Comparison of ENCODE assay signal across 26 cellular contexts in the genomic region with DNA sequence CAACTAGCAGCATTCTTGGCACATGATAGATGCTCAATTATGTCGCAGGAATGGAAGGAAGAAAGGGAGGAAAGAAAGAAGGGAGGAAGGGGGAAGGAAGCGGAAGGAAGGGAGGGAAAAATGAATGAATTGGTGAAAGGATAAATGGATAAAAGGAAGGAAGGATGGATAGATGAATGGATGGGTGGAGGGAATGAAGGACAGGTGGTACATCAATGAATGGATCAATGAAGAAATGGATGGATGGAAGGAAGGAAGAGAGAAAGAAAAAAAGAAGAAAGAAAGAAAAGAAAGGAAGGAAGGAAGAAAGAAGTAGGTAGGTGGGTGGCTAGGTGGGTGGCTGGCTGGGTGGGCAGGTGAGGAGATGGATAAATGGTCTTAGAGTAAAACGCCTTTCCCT. TPM values are rescaled to one million over a fixed set of nuclear protein-coding genes. Genes with fewer than 3 reads are reported as not detected.
"Had no signal": no experiment of that assay in that cellular context is flagged by ENCODE, and none has a peak within 500 bp of the region (broad histone marks: within the 10 kb centered on the region; RNA-seq: fewer than 3 reads in every experiment).

No MANE protein-coding gene starts in this region.

- H3K36me3 ChIP-seq: left ventricle myocardium inferior, ovary, right atrium auricular region, stomach, thyroid gland, transverse colon, upper lobe of left lung had no signal

- H3K4me3 ChIP-seq: hepatocyte, left ventricle myocardium inferior, lung, mucosa of descending colon, ovary, right atrium auricular region, skin epidermis, stomach, testis, thyroid gland, transverse colon, upper lobe of left lung had no signal

- H3K4me2 ChIP-seq: hepatocyte had no signal

- ATAC-seq: mucosa of descending colon; naive thymus-derived CD4-positive, alpha-beta T cell; natural killer cell treated with Interleukin-12 subunit alpha and Interleukin-12 subunit beta and Interleukin-15 and Interleukin-18, amount 100 ng/mL, for 72 hours; sciatic nerve; stimulated activated naive B cell treated with anti-CD40 and anti-IgM and Interleukin-4, amounts not matched to agents 10 μg/mL and 1 μg/mL and 100 μg/mL, for 72 hours; stimulated activated naive CD8-positive, alpha-beta T cell treated with anti-CD3 and anti-CD28 coated beads, Interleukin-15, Interleukin-2, amounts not matched to agents 100 U/mL and 50 U/mL, for 24 hours had no signal

- H3K79me2 ChIP-seq: hepatocyte had no signal

- H2AFZ ChIP-seq: hepatocyte had no signal

- H3K27me3 ChIP-seq: hepatocyte, ovary, right atrium auricular region, testis, thyroid gland, transverse colon, upper lobe of left lung had no signal

- H3K27ac ChIP-seq: hepatocyte, left ventricle myocardium inferior, ovary, right atrium auricular region, skin epidermis, stomach, testis, thyroid gland, transverse colon, upper lobe of left lung had no signal

- H3K9me3 ChIP-seq: left ventricle myocardium inferior, mucosa of descending colon, ovary, right atrium auricular region, stomach, testis, thyroid gland, transverse colon, upper lobe of left lung had no signal

- H3K4me1 ChIP-seq: transverse colon had no signal

- DNase-seq: islet precursor cell; left ventricle myocardium inferior; mesendoderm; midbrain; mucosa of descending colon; naive thymus-derived CD4-positive, alpha-beta T cell; stimulated activated CD4-positive, alpha-beta T cell treated with anti-CD3 and anti-CD28 coated beads, Interleukin-12 subunit alpha, Interleukin-12 subunit beta, amount 100 ng/mL, for 4 hours; stimulated activated CD4-positive, alpha-beta T cell treated with anti-CD3 and anti-CD28 coated beads, Interleukin-15, amount 100 ng/mL, for 24 hours; stimulated activated CD4-positive, alpha-beta T cell treated with anti-CD3 and anti-CD28 coated beads, Interleukin-2, amount 100 ng/mL, for 24 hours; stimulated activated CD4-positive, alpha-beta T cell treated with anti-CD3 and anti-CD28 coated beads, Interleukin-4, amount 100 ng/mL, for 1 hour; stimulated activated naive B cell treated with anti-CD40 and anti-IgM and Interleukin-4, amounts not matched to agents 10 μg/mL and 1 μg/mL and 100 μg/mL, for 72 hours; stimulated activated naive CD8-positive, alpha-beta T cell treated with anti-CD3 and anti-CD28 coated beads, Interleukin-15, Interleukin-2, amounts not matched to agents 100 U/mL and 50 U/mL, for 24 hours; stomach; testis; thyroid gland; transverse colon; upper lobe of left lung had no signal

RNA-seq across cellular contexts. Expression of a gene that starts 56.8 kb away (rescaled TPM):
- total RNA-seq: naive thymus-derived CD4-positive, alpha-beta T cell; natural killer cell treated with Interleukin-12 subunit alpha and Interleukin-12 subunit beta and Interleukin-15 and Interleukin-18, amount 100 ng/mL, for 72 hours; progenitor cell of endocrine pancreas had no signal
- polyA plus RNA-seq: naive thymus-derived CD4-positive, alpha-beta T cell; neural cell had no signal
